7 cellular contexts compared by ENCODE assay signal in genomic region chr11:120335596-120335927, GRCh38. TPM values are rescaled to one million over a fixed set of nuclear protein-coding genes. Genes with fewer than 3 reads are reported as not detected.
DNase-seq lines count a peak whose midpoint lies in the region; ATAC-seq and TF ChIP-seq lines count a peak whose summit lies in the region.

No MANE protein-coding gene starts in this region.

- H3K4me1 ChIP-seq in mesenchymal stem cell (ENCODE audit: control insufficient read depth, insufficient read depth, low read depth, low read length): peaks cover 4% of the 10 kb centered on the region
- H3K4me1 ChIP-seq in uterus: no peaks in the 10 kb centered on the region

- peak overlapping the region; percentile 98 for H2BK15ac ChIP-seq in mesenchymal stem cell (ENCODE audit: low read depth, poor library complexity, severe bottlenecking)

- intact Hi-C loops in uterus (cut with DNase I; ENCODE audit: low total_unique reads): no loop called here

- peak overlapping the region in 1 of 2 experiments; percentile 58 for H3K4ac ChIP-seq in mesenchymal stem cell (ENCODE audit: low read depth in 1 of 2, low read length in 2 of 2)

- ATAC-seq in GM18868 (IDR thresholded peaks at IDR 0.05; ENCODE audit: unreplicated experiment): peak; percentile 23
- peak; percentile 25 for ATAC-seq in HG02610 (IDR thresholded peaks at IDR 0.05; ENCODE audit: unreplicated experiment)

- H3K27ac ChIP-seq in mesenchymal stem cell (ENCODE audit: low read length, poor library complexity, severe bottlenecking) (peak overlapping the region; percentile 93), uterus (peak overlapping the region; percentile 96 to 97)

- H3K4me3 ChIP-seq in mesenchymal stem cell (ENCODE audit: insufficient read depth in 1 of 2, low read depth in 1 of 2, low read length in 2 of 2): peak overlapping the region; percentile 78 to 94
- peak overlapping the region; percentile 45 to 74 for H3K4me3 ChIP-seq in uterus

- H2BK120ac ChIP-seq in mesenchymal stem cell (ENCODE audit: low read depth, low read length): peak overlapping the region; percentile 92

- no peak overlapping the region for H4K91ac ChIP-seq in mesenchymal stem cell (ENCODE audit: low read length)

- H2BK5ac ChIP-seq in mesenchymal stem cell (ENCODE audit: low read depth, low read length, poor library complexity, severe bottlenecking): peak overlapping the region; percentile 96

- H3K27me3 ChIP-seq in mesenchymal stem cell (ENCODE audit: control insufficient read depth in 1 of 2, insufficient read depth in 1 of 2, low read length in 2 of 2) (no peaks in the 10 kb centered on the region), uterus (no peaks in the 10 kb centered on the region)

- H3K4me2 ChIP-seq in mesenchymal stem cell (ENCODE audit: low read length, poor library complexity, severe bottlenecking): peak overlapping the region; percentile 98

- no peaks in the 10 kb centered on the region for H3K9me3 ChIP-seq in mesenchymal stem cell (ENCODE audit: control insufficient read depth, low read length)
- H3K9me3 ChIP-seq in uterus: no peaks in the 10 kb centered on the region

- H3K36me3 ChIP-seq in mesenchymal stem cell (ENCODE audit: control insufficient read depth in 1 of 2, insufficient read depth in 2 of 2, low read depth in 1 of 2, low read length in 2 of 2) (peaks cover 0 to 7% of the 10 kb centered on the region in 2 experiments), uterus (no peaks in the 10 kb centered on the region)

- no peaks in the 10 kb centered on the region for H3K36me3 Mint-ChIP-seq in chondrocyte (ENCODE audit: low read depth)

- H3K9ac ChIP-seq in mesenchymal stem cell (ENCODE audit: low read length): peak overlapping the region; percentile 95

- H3K27ac Mint-ChIP-seq in chondrocyte (ENCODE audit: unreplicated experiment): peak overlapping the region; percentile 87

- peak overlapping the region; percentile 44 to 94 for H3K18ac ChIP-seq in mesenchymal stem cell (ENCODE audit: low read depth in 1 of 2, low read length in 2 of 2)

- no peak overlapping the region for H2AFZ ChIP-seq in mesenchymal stem cell (ENCODE audit: low read depth, low read length)

- no peak overlapping the region for H2AK5ac ChIP-seq in mesenchymal stem cell (ENCODE audit: low read length, severe bottlenecking)

- peak overlapping the region in 1 of 2 experiments; percentile 5 for H3K23ac ChIP-seq in mesenchymal stem cell (ENCODE audit: low read length in 2 of 2)

- TF ChIP-seq POLR2A in uterus (IDR thresholded peaks at IDR 0.05): no peak

- peak overlapping the region; percentile 61 to 75 for H2BK12ac ChIP-seq in mesenchymal stem cell (ENCODE audit: low read length in 2 of 2)

- H3K4me3 Mint-ChIP-seq in chondrocyte (ENCODE audit: unreplicated experiment): peak overlapping the region; percentile 63

- no peak overlapping the region for H3K14ac ChIP-seq in mesenchymal stem cell (ENCODE audit: low read length in 2 of 2)

- H3K79me1 ChIP-seq in mesenchymal stem cell (replicated peaks; ENCODE audit: low read length, poor library complexity, severe bottlenecking): peaks cover 6% of the 10 kb centered on the region

- H3K27me3 Mint-ChIP-seq in chondrocyte (ENCODE audit: low read depth): no peaks in the 10 kb centered on the region

- WGBS in mesenchymal stem cell: under 1% methylated on average over 18 of the region's 18 CpGs

- peaks cover 66% of the 10 kb centered on the region for H3K4me1 Mint-ChIP-seq in chondrocyte (ENCODE audit: low read depth)

- DNase-seq in chondrocyte (ENCODE audit: low spot score) (no peak), mesenchymal stem cell (no peak), uterus (no peak), cortex of kidney (lab: John Stamatoyannopoulos, UW) (no peak)

- no peaks in the 10 kb centered on the region for H3K9me3 Mint-ChIP-seq in chondrocyte (ENCODE audit: low read depth)

- TF ChIP-seq CTCF in chondrocyte (IDR thresholded peaks at IDR 0.05): no peak
- peak in 1 of 4 experiments; percentile 22 for TF ChIP-seq CTCF in uterus (IDR thresholded peaks at IDR 0.05)

- peak overlapping the region; percentile 42 for H4K8ac ChIP-seq in mesenchymal stem cell (ENCODE audit: low read length)

TF ChIP-seq in PFSK-1, 5 proteins besides CTCF, POLR2A, EP300 and RAD21:
- TF ChIP-seq TAF1 (IDR thresholded peaks at IDR 0.05; ENCODE audit: borderline replicate concordance, insufficient read depth, low read length) (0 out of 2 replicates have a peak, but pooled peaks have one; percentile 1), REST (IDR thresholded peaks at IDR 0.05; ENCODE audit: insufficient read depth in 1 of 2, low read depth in 2 of 2, low read length in 2 of 2) (no peak), SIN3A (IDR thresholded peaks at IDR 0.05; ENCODE audit: borderline replicate concordance, insufficient read depth, low read length) (no peak), FOXP2 (optimal IDR thresholded peaks at IDR 0.05; ENCODE audit: borderline replicate concordance, extremely low read depth, extremely low read length, insufficient read depth) (no peak), POLR2AphosphoS5 (IDR thresholded peaks at IDR 0.05; ENCODE audit: low read depth, low read length) (no peak)
TF ChIP-seq in PFSK-1: peak in this region for 1.

RNA-seq across cellular contexts. Expression of gene ARHGEF12, which starts 0.7 kb away (rescaled TPM):
- 9.1 TPM for polyA plus RNA-seq in PFSK-1 (2012; ENCODE audit: insufficient read length, low read depth)
- total RNA-seq in chondrocyte (71.9 to 93.3 TPM (median 74.2 TPM) in 3 replicates), uterus (100 to 1,000 TPM in 2 of 4 donors, 10 to 100 TPM in 2; 82.6 to 161 (median 125) TPM)
- polyA plus RNA-seq in mesenchymal stem cell (2013, experiment 1 of 2): 45.2 TPM
- polyA plus RNA-seq in mesenchymal stem cell (2013, experiment 2 of 2): 44.4 TPM

RNA-seq across cellular contexts. Expression of gene TLCD5, which starts 10.5 kb away (rescaled TPM):
- 5.3 TPM for polyA plus RNA-seq in PFSK-1 (2012; ENCODE audit: insufficient read length, low read depth)
- total RNA-seq in chondrocyte (8.8 to 10.5 TPM (median 9.8 TPM) in 3 replicates), uterus (10 to 100 TPM in 2 of 4 donors, 1 to 10 TPM in 1, under 1 TPM in 1; 0.51 to 17.1 (median 6.4) TPM)
- polyA plus RNA-seq in mesenchymal stem cell (2013, experiment 1 of 2): 8.5 TPM
- 7.9 TPM for polyA plus RNA-seq in mesenchymal stem cell (2013, experiment 2 of 2)
